ENCODE assay signal across 10 cellular contexts in genomic region chr20:12570371-12570770, GRCh38.
DNase-seq lines count a peak whose midpoint lies in the region; ATAC-seq and TF ChIP-seq lines count a peak whose summit lies in the region.
"Had no signal": no experiment of that assay in that cellular context is flagged by ENCODE, and none has a peak within 500 bp of the region (broad histone marks: within the 10 kb centered on the region; RNA-seq: fewer than 3 reads in every experiment).

No MANE protein-coding gene starts in this region.

- H3K9me3 ChIP-seq in neural progenitor cell (ENCODE audit: low read depth), result no peaks in the 10 kb centered on the region
- H3K9me3 ChIP-seq: SJSA1 had no signal

- H3K27ac Mint-ChIP-seq in GM23338 (no peak overlapping the region), neural progenitor cell (no peak overlapping the region)

- H2AFZ ChIP-seq in GM23338 (no peak overlapping the region), neural progenitor cell (replicated peaks) (no peak overlapping the region)

- no peak overlapping the region for H3K27ac ChIP-seq in GM23338 (ENCODE audit: low read depth)
- no peak overlapping the region for H3K27ac ChIP-seq in VCaP
- no peak overlapping the region for H3K27ac ChIP-seq in neural progenitor cell
- H3K27ac ChIP-seq: SJSA1, skin epidermis had no signal

- TF ChIP-seq CTCF in GM23338 (conservative IDR thresholded peaks at IDR 0.05; ENCODE audit: low read depth in 2 of 2) (peak; percentile 94 to 96), VCaP (conservative IDR thresholded peaks at IDR 0.05) (peak; percentile 73), neural progenitor cell (IDR thresholded peaks at IDR 0.05) (peak; percentile 79)

- no peaks in the 10 kb centered on the region for H3F3A ChIP-seq in GM23338 (replicated peaks; ENCODE audit: low read depth)
- H3F3A ChIP-seq in neural progenitor cell (ENCODE audit: low read depth), result no peaks in the 10 kb centered on the region

- H4K20me1 ChIP-seq in GM23338 (replicated peaks; ENCODE audit: insufficient read depth) (no peaks in the 10 kb centered on the region), neural progenitor cell (ENCODE audit: low read depth) (no peaks in the 10 kb centered on the region)

- peaks cover 2% of the 10 kb centered on the region; the same call in 1 of the 2 replicates for H3K9me2 ChIP-seq in GM23338 (ENCODE audit: insufficient read depth)

- H3K4me2 ChIP-seq in GM23338, result no peak overlapping the region
- no peak overlapping the region for H3K4me2 ChIP-seq in neural progenitor cell

- no peaks in the 10 kb centered on the region for H3K36me3 ChIP-seq in GM23338 (ENCODE audit: insufficient read depth)
- no peaks in the 10 kb centered on the region for H3K36me3 ChIP-seq in neural progenitor cell
- H3K36me3 ChIP-seq: SJSA1 had no signal

- H3K4me3 ChIP-seq in GM23338 (no peak overlapping the region), neural progenitor cell (no peak overlapping the region)
- H3K4me3 ChIP-seq: SJSA1, skin epidermis had no signal

- H3K27me3 Mint-ChIP-seq in GM23338 (ENCODE audit: insufficient read depth, low read depth, poor library complexity), result peaks cover 5% of the 10 kb centered on the region
- H3K27me3 Mint-ChIP-seq in neural progenitor cell (ENCODE audit: insufficient read depth, low read depth), result no peaks in the 10 kb centered on the region

- H3K4me3 Mint-ChIP-seq in GM23338 (no peak overlapping the region), neural progenitor cell (no peak overlapping the region)

- H3K27me3 ChIP-seq in GM23338 (ENCODE audit: insufficient read depth), result no peaks in the 10 kb centered on the region
- no peaks in the 10 kb centered on the region for H3K27me3 ChIP-seq in neural progenitor cell
- H3K27me3 ChIP-seq: SJSA1 had no signal

- DNase-seq in GM23338 (ENCODE audit: low spot score) (peak; percentile 87), NCI-H2107 treated with DMSO at 0.1 percent for 48 hours (lab: John Stamatoyannopoulos, UW; ENCODE audit: unreplicated experiment) (peak; percentile 39), neural progenitor cell (ENCODE audit: low spot score) (peak; percentile 74), glomerular visceral epithelial cell (ENCODE audit: extremely low spot score) (no peak)
- no peak for DNase-seq in activated CD8-positive, alpha-beta memory T cell treated with anti-CD3 and anti-CD28 coated beads for 24 hours

- H3K79me2 ChIP-seq in GM23338 (replicated peaks; ENCODE audit: insufficient read depth) (no peaks in the 10 kb centered on the region), neural progenitor cell (ENCODE audit: low read depth) (no peaks in the 10 kb centered on the region)

- no peaks in the 10 kb centered on the region; the same call in 2 of the 3 replicates for H3K9me3 Mint-ChIP-seq in GM23338
- H3K9me3 Mint-ChIP-seq in neural progenitor cell, result peaks cover 2% of the 10 kb centered on the region

- no peaks in the 10 kb centered on the region for H3K36me3 Mint-ChIP-seq in GM23338 (ENCODE audit: low read depth)
- H3K36me3 Mint-ChIP-seq in neural progenitor cell, result no peaks in the 10 kb centered on the region

- H3K4me1 Mint-ChIP-seq in GM23338, result no peaks in the 10 kb centered on the region; the same call in 2 of the 3 replicates
- peaks cover 26% of the 10 kb centered on the region for H3K4me1 Mint-ChIP-seq in neural progenitor cell

- ATAC-seq in GM23338, result peak; percentile 95
- no peak for ATAC-seq in GM21825 (IDR thresholded peaks at IDR 0.05; ENCODE audit: unreplicated experiment)
- no peak for ATAC-seq in GM19452 (IDR thresholded peaks at IDR 0.05; ENCODE audit: unreplicated experiment)

- H3K9ac ChIP-seq in neural progenitor cell, result no peak overlapping the region

- H3K4me1 ChIP-seq in GM23338 (ENCODE audit: insufficient read depth), result no peaks in the 10 kb centered on the region
- peaks cover 5% of the 10 kb centered on the region for H3K4me1 ChIP-seq in neural progenitor cell
- H3K4me1 ChIP-seq: SJSA1 had no signal

TF ChIP-seq in GM23338, 12 proteins besides CTCF, POLR2A, EP300 and RAD21:
- no peak for TF ChIP-seq NANOG (IDR thresholded peaks at IDR 0.05; ENCODE audit: borderline replicate concordance)
- peak; percentile 33; the same call in 1 of the 2 replicates for TF ChIP-seq CREB1 (CRISPR knock-in tag; IDR thresholded peaks at IDR 0.05; ENCODE audit: low read depth)
- TF ChIP-seq ZNF114 (CRISPR knock-in tag; IDR thresholded peaks at IDR 0.05), result peak; percentile 84; the same call in 1 of the 2 replicates
- TF ChIP-seq ZNF331 (CRISPR knock-in tag; IDR thresholded peaks at IDR 0.05; ENCODE audit: low read depth), result peak; percentile 25; the same call in 1 of the 2 replicates
- TF ChIP-seq STAT1 (IDR thresholded peaks at IDR 0.05; ENCODE audit: unreplicated experiment), result no peak
- TF ChIP-seq, protein P1, sequence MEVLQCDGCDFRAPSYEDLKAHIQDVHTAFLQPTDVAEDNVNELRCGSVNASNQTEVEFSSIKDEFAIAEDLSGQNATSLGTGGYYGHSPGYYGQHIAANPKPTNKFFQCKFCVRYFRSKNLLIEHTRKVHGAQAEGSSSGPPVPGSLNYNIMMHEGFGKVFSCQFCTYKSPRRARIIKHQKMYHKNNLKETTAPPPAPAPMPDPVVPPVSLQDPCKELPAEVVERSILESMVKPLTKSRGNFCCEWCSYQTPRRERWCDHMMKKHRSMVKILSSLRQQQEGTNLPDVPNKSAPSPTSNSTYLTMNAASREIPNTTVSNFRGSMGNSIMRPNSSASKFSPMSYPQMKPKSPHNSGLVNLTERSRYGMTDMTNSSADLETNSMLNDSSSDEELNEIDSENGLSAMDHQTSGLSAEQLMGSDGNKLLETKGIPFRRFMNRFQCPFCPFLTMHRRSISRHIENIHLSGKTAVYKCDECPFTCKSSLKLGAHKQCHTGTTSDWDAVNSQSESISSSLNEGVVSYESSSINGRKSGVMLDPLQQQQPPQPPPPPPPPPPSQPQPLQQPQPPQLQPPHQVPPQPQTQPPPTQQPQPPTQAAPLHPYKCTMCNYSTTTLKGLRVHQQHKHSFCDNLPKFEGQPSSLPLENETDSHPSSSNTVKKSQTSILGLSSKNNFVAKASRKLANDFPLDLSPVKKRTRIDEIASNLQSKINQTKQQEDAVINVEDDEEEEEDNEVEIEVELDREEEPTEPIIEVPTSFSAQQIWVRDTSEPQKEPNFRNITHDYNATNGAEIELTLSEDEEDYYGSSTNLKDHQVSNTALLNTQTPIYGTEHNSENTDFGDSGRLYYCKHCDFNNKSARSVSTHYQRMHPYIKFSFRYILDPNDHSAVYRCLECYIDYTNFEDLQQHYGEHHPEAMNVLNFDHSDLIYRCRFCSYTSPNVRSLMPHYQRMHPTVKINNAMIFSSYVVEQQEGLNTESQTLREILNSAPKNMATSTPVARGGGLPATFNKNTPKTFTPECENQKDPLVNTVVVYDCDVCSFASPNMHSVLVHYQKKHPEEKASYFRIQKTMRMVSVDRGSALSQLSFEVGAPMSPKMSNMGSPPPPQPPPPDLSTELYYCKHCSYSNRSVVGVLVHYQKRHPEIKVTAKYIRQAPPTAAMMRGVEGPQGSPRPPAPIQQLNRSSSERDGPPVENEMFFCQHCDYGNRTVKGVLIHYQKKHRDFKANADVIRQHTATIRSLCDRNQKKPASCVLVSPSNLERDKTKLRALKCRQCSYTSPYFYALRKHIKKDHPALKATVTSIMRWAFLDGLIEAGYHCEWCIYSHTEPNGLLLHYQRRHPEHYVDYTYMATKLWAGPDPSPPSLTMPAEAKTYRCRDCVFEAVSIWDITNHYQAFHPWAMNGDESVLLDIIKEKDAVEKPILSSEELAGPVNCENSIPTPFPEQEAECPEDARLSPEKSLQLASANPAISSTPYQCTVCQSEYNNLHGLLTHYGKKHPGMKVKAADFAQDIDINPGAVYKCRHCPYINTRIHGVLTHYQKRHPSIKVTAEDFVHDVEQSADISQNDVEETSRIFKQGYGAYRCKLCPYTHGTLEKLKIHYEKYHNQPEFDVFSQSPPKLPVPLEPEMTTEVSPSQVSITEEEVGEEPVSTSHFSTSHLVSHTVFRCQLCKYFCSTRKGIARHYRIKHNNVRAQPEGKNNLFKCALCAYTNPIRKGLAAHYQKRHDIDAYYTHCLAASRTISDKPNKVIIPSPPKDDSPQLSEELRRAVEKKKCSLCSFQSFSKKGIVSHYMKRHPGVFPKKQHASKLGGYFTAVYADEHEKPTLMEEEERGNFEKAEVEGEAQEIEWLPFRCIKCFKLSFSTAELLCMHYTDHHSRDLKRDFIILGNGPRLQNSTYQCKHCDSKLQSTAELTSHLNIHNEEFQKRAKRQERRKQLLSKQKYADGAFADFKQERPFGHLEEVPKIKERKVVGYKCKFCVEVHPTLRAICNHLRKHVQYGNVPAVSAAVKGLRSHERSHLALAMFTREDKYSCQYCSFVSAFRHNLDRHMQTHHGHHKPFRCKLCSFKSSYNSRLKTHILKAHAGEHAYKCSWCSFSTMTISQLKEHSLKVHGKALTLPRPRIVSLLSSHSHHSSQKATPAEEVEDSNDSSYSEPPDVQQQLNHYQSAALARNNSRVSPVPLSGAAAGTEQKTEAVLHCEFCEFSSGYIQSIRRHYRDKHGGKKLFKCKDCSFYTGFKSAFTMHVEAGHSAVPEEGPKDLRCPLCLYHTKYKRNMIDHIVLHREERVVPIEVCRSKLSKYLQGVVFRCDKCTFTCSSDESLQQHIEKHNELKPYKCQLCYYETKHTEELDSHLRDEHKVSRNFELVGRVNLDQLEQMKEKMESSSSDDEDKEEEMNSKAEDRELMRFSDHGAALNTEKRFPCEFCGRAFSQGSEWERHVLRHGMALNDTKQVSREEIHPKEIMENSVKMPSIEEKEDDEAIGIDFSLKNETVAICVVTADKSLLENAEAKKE (CRISPR knock-in tag; IDR thresholded peaks at IDR 0.05), result peak; percentile 96
TF ChIP-seq in GM23338: peak in this region for 4.

Comparison
In these comparisons a context has a peak if more than half of its experiments do, and no peak if none do; other contexts are left out.
1. DNase-seq: peak in GM23338 (single experiment), NCI-H2107 treated with DMSO at 0.1 percent for 48 hours (single experiment) and neural progenitor cell (single experiment); none in glomerular visceral epithelial cell (single experiment) and activated CD8-positive, alpha-beta memory T cell treated with anti-CD3 and anti-CD28 coated beads for 24 hours (single experiment).
2. Peak in every context shown above with its lines, with median percentiles within 50 percentile points of each other: CTCF ChIP-seq.